Comparison of ENCODE assay signal across 14 cellular contexts in the genomic region with DNA sequence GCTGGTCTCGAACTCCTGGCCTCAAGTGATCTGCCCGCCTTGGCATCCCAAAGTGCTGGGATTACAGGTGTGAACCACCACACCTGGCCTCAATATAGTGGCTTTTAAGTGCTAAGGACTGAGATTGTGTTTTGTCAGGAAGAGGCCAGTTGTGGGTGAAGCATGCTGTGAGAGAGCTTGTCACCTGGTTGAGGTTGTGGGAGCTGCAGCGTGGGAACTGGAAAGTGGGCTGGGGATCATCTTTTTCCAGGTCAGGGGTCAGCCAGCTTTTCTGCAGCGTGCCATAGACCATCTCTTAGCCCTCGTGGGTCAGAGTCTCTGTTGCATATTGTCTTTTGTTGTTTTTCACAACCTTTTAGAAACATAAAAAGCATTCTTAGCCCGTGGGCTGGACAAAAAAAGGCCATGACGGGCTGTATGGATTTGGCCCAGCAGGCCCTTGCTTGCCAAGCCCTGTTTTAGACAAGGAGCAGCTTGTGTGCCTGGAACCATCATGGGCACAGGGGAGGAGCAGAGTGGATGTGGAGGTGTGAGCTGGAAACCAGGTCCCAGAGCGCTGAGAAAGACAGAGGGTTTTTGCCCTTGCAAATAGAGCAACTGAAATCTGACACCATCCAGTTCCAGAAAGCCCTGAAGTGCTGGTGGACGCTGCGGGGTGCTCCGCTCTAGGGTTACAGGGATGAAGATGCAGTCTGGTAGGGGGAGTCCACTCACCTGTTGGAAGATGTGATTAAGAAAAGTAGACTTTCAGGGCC.
A peak's percentile ranks its signal among the peaks of the same experiment; 100 is the strongest.
DNase-seq lines count a peak whose midpoint lies in the region; ATAC-seq lines count a peak whose summit lies in the region.
"Had no signal": no experiment of that assay in that cellular context is flagged by ENCODE, and none has a peak within 500 bp of the region (broad histone marks: within the 10 kb centered on the region; RNA-seq: fewer than 3 reads in every experiment).

No MANE protein-coding gene starts in this region.

- no peak overlapping the region for H3K9ac ChIP-seq in iPS-20b (ENCODE audit: low read depth, low read length)
- H3K9ac ChIP-seq: KMS-11 had no signal

- peaks cover 8% of the 10 kb centered on the region; the same call in 1 of the 2 replicates for H3K4me1 ChIP-seq in iPS-20b (ENCODE audit: insufficient read depth, low read length)
- H3K4me1 ChIP-seq: uterus had no signal

- no peaks in the 10 kb centered on the region for H3K9me3 ChIP-seq in iPS-20b (ENCODE audit: insufficient read depth, low read depth, low read length)
- H3K9me3 ChIP-seq: breast epithelium, left ventricle myocardium inferior, uterus had no signal

- DNase-seq in ELF-1 (ENCODE audit: low read depth, low spot score) (peak; percentile 76), NCI-H510A (lab: John Stamatoyannopoulos, UW) (peak; percentile 85), NCI-H1930 (lab: John Stamatoyannopoulos, UW) (no peak), NCI-H748 (lab: John Stamatoyannopoulos, UW; ENCODE audit: unreplicated experiment) (no peak)
- DNase-seq: left ventricle myocardium inferior; NCI-H1105 treated with DMSO at 0.1 percent for 48 hours; stimulated activated naive CD8-positive, alpha-beta T cell treated with anti-CD3 and anti-CD28 coated beads, Interleukin-15, Interleukin-2, amounts not matched to agents 100 U/mL and 50 U/mL, for 24 hours; T-helper 2 cell; uterus had no signal

- ATAC-seq in HG02973 (IDR thresholded peaks at IDR 0.05; ENCODE audit: unreplicated experiment), result no peak
- ATAC-seq: activated CD4-positive, CD25-positive, alpha-beta regulatory T cell treated with anti-CD3 and anti-CD28 coated beads, Interleukin-2, amount 50 U/mL, for 24 hours; stimulated activated naive CD8-positive, alpha-beta T cell treated with anti-CD3 and anti-CD28 coated beads, Interleukin-15, Interleukin-2, amounts not matched to agents 100 U/mL and 50 U/mL, for 24 hours had no signal

- peaks cover 70% of the 10 kb centered on the region for H3K36me3 ChIP-seq in iPS-20b (ENCODE audit: insufficient read depth, low read depth, low read length)
- H3K36me3 ChIP-seq: breast epithelium, left ventricle myocardium inferior, uterus had no signal

- H3K27ac ChIP-seq in iPS-20b (ENCODE audit: low read length), result no peak overlapping the region
- H3K27ac ChIP-seq: breast epithelium, KMS-11, left ventricle myocardium inferior, uterus had no signal

- peak overlapping the region; percentile 40; the same call in 1 of the 2 replicates for H3K4me3 ChIP-seq in iPS-20b (ENCODE audit: low read length)
- H3K4me3 ChIP-seq: breast epithelium, left ventricle myocardium inferior, uterus had no signal

- H3K27me3 ChIP-seq in iPS-20b (ENCODE audit: insufficient read depth, low read length), result no peaks in the 10 kb centered on the region
- H3K27me3 ChIP-seq: breast epithelium, uterus had no signal

Comparison
In these comparisons a context has a peak if more than half of its experiments do, and no peak if none do; other contexts are left out.
1. DNase-seq: peak in ELF-1 (single experiment) and NCI-H510A (single experiment); none in NCI-H1930 (0 of 2) and NCI-H748 (single experiment).